22 cellular contexts compared by ENCODE assay signal in genomic region chr1:25169610-25170009, GRCh38.
DNase-seq lines count a peak whose midpoint lies in the region; ATAC-seq, FAIRE-seq and TF ChIP-seq lines count a peak whose summit lies in the region.
"Had no signal": no experiment of that assay in that cellular context is flagged by ENCODE, and none has a peak within 500 bp of the region (broad histone marks: within the 10 kb centered on the region; RNA-seq: fewer than 3 reads in every experiment).

No MANE protein-coding gene starts in this region.

- H3K36me3 ChIP-seq in HepG2 (replicated peaks in 1 of 2; ENCODE audit: control insufficient read depth in 1 of 2, insufficient read depth in 2 of 2, low read length in 2 of 2): no peaks in the 10 kb centered on the region
- H3K36me3 ChIP-seq in right lobe of liver: no peaks in the 10 kb centered on the region
- no peaks in the 10 kb centered on the region for H3K36me3 ChIP-seq in endodermal cell (ENCODE audit: control insufficient read depth, insufficient read depth, low read length)

- no peaks in the 10 kb centered on the region for H3K9me3 ChIP-seq in HepG2 (ENCODE audit: low read length)
- H3K9me3 ChIP-seq in right lobe of liver: no peaks in the 10 kb centered on the region
- peaks cover 5% of the 10 kb centered on the region for H3K9me3 ChIP-seq in endodermal cell (ENCODE audit: control insufficient read depth, low read length)

- in situ Hi-C loops in HepG2 (cut with HindIII; ENCODE audit: extremely low pct_ligation_motif_present, low pct_unique_long_range_greater_than_20kb): loop anchor here (5.0 kb wide), 1 partner anchor 33 kb away; no protein-coding TSS in a partner anchor

- FAIRE-seq in HepG2 (lab: Jason Lieb, UNC): no peak
- FAIRE-seq: D721Med, G401.6, GM12892, GM19239 had no signal

- H2AFZ ChIP-seq in HepG2 (ENCODE audit: low read length): no peak overlapping the region

- H3K4me3 Mint-ChIP-seq in endodermal cell (no peak overlapping the region), nephron (no peak overlapping the region)
- H3K4me3 Mint-ChIP-seq: B cell; CD4-positive, alpha-beta T cell; HFFc6 had no signal

- CTCF ChIA-PET in HepG2 (lab: Yijun Ruan, JAX; ENCODE audit: low intra/inter-chr PET ratio, low total read pairs): no interaction called here

- no peaks in the 10 kb centered on the region for H4K20me1 ChIP-seq in HepG2 (ENCODE audit: insufficient read depth, low read length)

- H3K27ac Mint-ChIP-seq in endodermal cell: no peak overlapping the region
- peak overlapping the region in 2 of 3 experiments; percentile 17 to 30 for H3K27ac Mint-ChIP-seq in nephron
- H3K27ac Mint-ChIP-seq: B cell; CD4-positive, alpha-beta T cell; HFFc6 had no signal

- TF ChIP-seq POLR2A in HepG2 (IDR thresholded peaks at IDR 0.05; ENCODE audit: insufficient read depth in 1 of 2, low read depth in 2 of 2, low read length in 2 of 2): no peak
- no peak for TF ChIP-seq POLR2A in right lobe of liver (IDR thresholded peaks at IDR 0.05)

- peak overlapping the region; percentile 74 for H3K9ac ChIP-seq in HepG2 (ENCODE audit: insufficient read depth, low read depth, low read length)
- H3K9ac ChIP-seq in endodermal cell (ENCODE audit: extremely low read depth, low read length, poor library complexity, severe bottlenecking): no peak overlapping the region

- 96% methylated on average over 7 of the region's 8 CpGs for WGBS in HepG2 (ENCODE audit: low lambda C conversion rate)
- WGBS in right lobe of liver (ENCODE audit: insufficient coverage, low coverage, low lambda C conversion rate, missing lambda C conversion rate): 85% methylated on average over 8 of the region's 8 CpGs
- 97 to 98% methylated on average over 8 of the region's 8 CpGs for WGBS in endodermal cell (ENCODE audit: insufficient coverage in 1 of 2, insufficient read length in 1 of 2), 2 experiments

- no peak for DNase-seq in HepG2 (ENCODE audit: low spot score)
- DNase-seq in right lobe of liver: no peak
- no peak for DNase-seq in endodermal cell
- DNase-seq in posterior cingulate gyrus: no peak
- DNase-seq: 8988T; ACHN; C1 segment of cervical spinal cord; CD4-positive, alpha-beta T cell; DMS153; DMS79 treated with DMSO at 0.1 percent for 48 hours; EL; HCEC 1CT; HFFc6 had no signal

- no peaks in the 10 kb centered on the region for H3K79me2 ChIP-seq in HepG2 (ENCODE audit: insufficient read depth, low read length)

- peaks cover 80% of the 10 kb centered on the region for H3K4me1 ChIP-seq in HepG2 (ENCODE audit: insufficient read depth, low read length)
- peaks cover 0 to 17% (median 4%) of the 10 kb centered on the region in 4 donors for H3K4me1 ChIP-seq in right lobe of liver
- peaks cover 24% of the 10 kb centered on the region for H3K4me1 ChIP-seq in endodermal cell (ENCODE audit: control insufficient read depth, insufficient read depth, low read length)

- POLR2A ChIA-PET in HepG2 (lab: Yijun Ruan, JAX): interaction anchor here (2.5 to 2.6 kb wide), 5 partner anchors 10 to 29 kb away, joined by 9 to 48 read pairs (median 13); no protein-coding TSS in a partner anchor

- intact Hi-C loops in HepG2 (cut with micrococcal nuclease; ENCODE audit: unreplicated experiment) (no loop called here), right lobe of liver (cut with DNase I) (no loop called here), posterior cingulate gyrus (cut with DNase I) (no loop called here)

- no TSS peak for BruUV-seq in HepG2 (replicated peaks; lab: Mats Ljungman, UMichigan)

- H3K9me3 Mint-ChIP-seq in endodermal cell (peaks cover 3% of the 10 kb centered on the region), nephron (peaks cover 5% of the 10 kb centered on the region)
- H3K9me3 Mint-ChIP-seq: HFFc6 had no signal

- ATAC-seq in HepG2 (no peak), right lobe of liver (no peak), GM21528 (IDR thresholded peaks at IDR 0.05; ENCODE audit: low FRiP score, unreplicated experiment) (no peak), HG03571 (IDR thresholded peaks at IDR 0.05; ENCODE audit: unreplicated experiment) (no peak)

- no peak overlapping the region; the same call in 1 of the 2 replicates for H3K4me2 ChIP-seq in HepG2 (ENCODE audit: low read depth, low read length)

- no peak for TF ChIP-seq CTCF in HepG2 (CRISPR knock-in tag; IDR thresholded peaks at IDR 0.05)
- TF ChIP-seq CTCF in right lobe of liver (IDR thresholded peaks at IDR 0.05): no peak
- no peak for TF ChIP-seq CTCF in endodermal cell (conservative IDR thresholded peaks at IDR 0.05)
- TF ChIP-seq CTCF in nephron (IDR thresholded peaks at IDR 0.05; ENCODE audit: unreplicated experiment in 3 of 3): no peak

- H3K36me3 Mint-ChIP-seq in endodermal cell (ENCODE audit: low read depth): no peaks in the 10 kb centered on the region
- H3K36me3 Mint-ChIP-seq in nephron (ENCODE audit: low read depth): peaks cover 4% of the 10 kb centered on the region

- no peak for TF ChIP-seq EP300 in HepG2 (IDR thresholded peaks at IDR 0.05; ENCODE audit: low read depth in 2 of 2, low read length in 2 of 2)
- TF ChIP-seq EP300 in HepG2 (CRISPR knock-in tag; IDR thresholded peaks at IDR 0.05; ENCODE audit: borderline replicate concordance): no peak

- H3K27me3 ChIP-seq in HepG2 (ENCODE audit: control insufficient read depth in 1 of 2, insufficient read depth in 2 of 2, low read length in 2 of 2) (no peaks in the 10 kb centered on the region), right lobe of liver (no peaks in the 10 kb centered on the region), endodermal cell (ENCODE audit: control insufficient read depth, insufficient read depth, low read length, poor library complexity, severe bottlenecking) (no peaks in the 10 kb centered on the region)

- H3K4me3 ChIP-seq in HepG2 (replicated peaks in 1 of 3; ENCODE audit: insufficient read depth in 1 of 3, low read depth in 2 of 3, low read length in 3 of 3) (no peak overlapping the region), right lobe of liver (no peak overlapping the region), endodermal cell (ENCODE audit: low read length) (peak overlapping the region; percentile 55)

- H3K4me1 Mint-ChIP-seq in endodermal cell (peaks cover 48% of the 10 kb centered on the region), nephron (peaks cover 30% of the 10 kb centered on the region)
- H3K4me1 Mint-ChIP-seq: B cell had no signal

- H3K27me3 Mint-ChIP-seq in endodermal cell (ENCODE audit: insufficient read depth) (no peaks in the 10 kb centered on the region), nephron (ENCODE audit: low read depth) (peaks cover 21% of the 10 kb centered on the region)
- H3K27me3 Mint-ChIP-seq: CD4-positive, alpha-beta T cell had no signal

- H3K27ac ChIP-seq in HepG2 (ENCODE audit: extremely low read length, insufficient read depth, low read length) (peak overlapping the region; percentile 97), right lobe of liver (no peak overlapping the region), endodermal cell (ENCODE audit: low read depth, low read length) (no peak overlapping the region)
- H3K27ac ChIP-seq: HL-60 had no signal

- no peak for TF ChIP-seq RAD21 in HepG2 (CRISPR knock-in tag; IDR thresholded peaks at IDR 0.05)

TF ChIP-seq in HepG2, 621 proteins besides CTCF, POLR2A, EP300 and RAD21 (continues in another document):
- TF ChIP-seq ZFX (CRISPR knock-in tag; IDR thresholded peaks at IDR 0.05; ENCODE audit: low read depth) (peak; percentile 50), ZMYM2 (CRISPR knock-in tag; IDR thresholded peaks at IDR 0.05) (no peak), NRL (CRISPR knock-in tag; IDR thresholded peaks at IDR 0.05; ENCODE audit: borderline replicate concordance) (no peak), HNRNPLL (IDR thresholded peaks at IDR 0.05; ENCODE audit: low read depth, low read length, poor library complexity, severe bottlenecking) (no peak), ATF6 (CRISPR knock-in tag; conservative IDR thresholded peaks at IDR 0.05) (no peak), CBFB (CRISPR knock-in tag; IDR thresholded peaks at IDR 0.05) (0 out of 2 replicates have a peak, but pooled peaks have one; percentile 32), FOXK2 (IDR thresholded peaks at IDR 0.05) (no peak), GATAD2A (CRISPR knock-in tag; IDR thresholded peaks at IDR 0.05) (no peak)
- TF ChIP-seq, protein P1, sequence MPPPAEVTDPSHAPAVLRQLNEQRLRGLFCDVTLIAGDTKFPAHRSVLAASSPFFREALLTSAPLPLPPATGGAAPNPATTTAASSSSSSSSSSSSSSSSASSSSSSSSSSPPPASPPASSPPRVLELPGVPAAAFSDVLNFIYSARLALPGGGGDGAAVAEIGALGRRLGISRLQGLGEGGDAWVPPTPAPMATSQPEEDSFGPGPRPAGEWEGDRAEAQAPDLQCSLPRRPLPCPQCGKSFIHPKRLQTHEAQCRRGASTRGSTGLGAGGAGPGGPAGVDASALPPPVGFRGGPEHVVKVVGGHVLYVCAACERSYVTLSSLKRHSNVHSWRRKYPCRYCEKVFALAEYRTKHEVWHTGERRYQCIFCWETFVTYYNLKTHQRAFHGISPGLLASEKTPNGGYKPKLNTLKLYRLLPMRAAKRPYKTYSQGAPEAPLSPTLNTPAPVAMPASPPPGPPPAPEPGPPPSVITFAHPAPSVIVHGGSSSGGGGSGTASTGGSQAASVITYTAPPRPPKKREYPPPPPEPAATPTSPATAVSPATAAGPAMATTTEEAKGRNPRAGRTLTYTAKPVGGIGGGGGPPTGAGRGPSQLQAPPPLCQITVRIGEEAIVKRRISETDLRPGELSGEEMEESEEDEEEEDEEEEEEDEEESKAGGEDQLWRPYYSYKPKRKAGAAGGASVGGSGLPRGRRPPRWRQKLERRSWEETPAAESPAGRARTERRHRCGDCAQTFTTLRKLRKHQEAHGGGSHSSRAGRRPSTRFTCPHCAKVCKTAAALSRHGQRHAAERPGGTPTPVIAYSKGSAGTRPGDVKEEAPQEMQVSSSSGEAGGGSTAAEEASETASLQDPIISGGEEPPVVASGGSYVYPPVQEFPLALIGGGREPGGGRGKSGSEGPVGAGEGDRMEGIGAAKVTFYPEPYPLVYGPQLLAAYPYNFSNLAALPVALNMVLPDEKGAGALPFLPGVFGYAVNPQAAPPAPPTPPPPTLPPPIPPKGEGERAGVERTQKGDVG (CRISPR knock-in tag; IDR thresholded peaks at IDR 0.05; ENCODE audit: borderline replicate concordance): peak; percentile 65; the same call in 1 of the 2 replicates
